In the genomic region with DNA sequence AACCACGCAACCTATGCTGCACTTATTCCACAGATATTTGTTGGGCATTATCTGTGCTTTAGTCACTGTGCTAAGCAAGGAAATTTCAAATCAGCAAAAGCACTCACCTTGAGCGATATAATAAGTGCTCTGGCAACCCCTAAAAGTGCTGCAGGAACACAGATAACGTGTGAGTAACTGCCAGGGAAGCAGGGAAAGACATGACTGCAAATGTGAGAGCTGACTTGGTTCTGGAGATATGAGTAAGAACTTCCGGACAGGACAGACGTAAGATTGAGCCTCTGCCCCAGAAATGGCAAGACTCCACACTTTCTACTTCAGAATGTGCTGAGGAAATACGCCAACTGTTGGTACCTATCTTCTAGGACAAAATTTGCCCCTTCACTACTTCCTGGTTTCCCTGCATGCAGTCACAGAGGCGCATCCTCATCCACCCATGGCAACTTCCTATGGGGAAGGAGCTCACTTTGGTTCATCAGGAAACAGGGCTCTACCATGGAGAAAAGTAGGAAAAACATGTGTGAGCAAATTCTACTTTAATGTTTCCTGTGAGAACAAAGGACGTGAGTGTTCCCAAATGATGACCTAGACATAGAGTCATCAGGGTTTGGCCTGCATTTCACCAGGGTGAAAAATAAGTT, we compare ENCODE assay signal across 26 cellular contexts. TPM values are rescaled to one million over a fixed set of nuclear protein-coding genes. Genes with fewer than 3 reads are reported as not detected.
A peak's percentile ranks its signal among the peaks of the same experiment; 100 is the strongest.
DNase-seq lines count a peak whose midpoint lies in the region; ATAC-seq, FAIRE-seq and TF ChIP-seq lines count a peak whose summit lies in the region.
"Had no signal": no experiment of that assay in that cellular context is flagged by ENCODE, and none has a peak within 500 bp of the region (broad histone marks: within the 10 kb centered on the region; RNA-seq: fewer than 3 reads in every experiment).

No MANE protein-coding gene starts in this region.

- in situ Hi-C loops in HepG2 (cut with HindIII; ENCODE audit: extremely low pct_ligation_motif_present, low pct_unique_long_range_greater_than_20kb): loop anchor here (10.0 kb wide), 3 partner anchors 65 to 315 kb away; partner anchors contain the start of gene ALDH1A2

- H3K27me3 Mint-ChIP-seq in CD8-positive, alpha-beta memory T cell: peaks cover 11 to 55% of the 10 kb centered on the region in 2 donors

- TF ChIP-seq RAD21 in HepG2 (CRISPR knock-in tag; IDR thresholded peaks at IDR 0.05): no peak

- no peaks in the 10 kb centered on the region for H3K9me2 ChIP-seq in PC-3 (replicated peaks; ENCODE audit: low read length)

- H3K4me2 ChIP-seq in PC-3 (ENCODE audit: low read length): peak overlapping the region; percentile 71
- H3K4me2 ChIP-seq in keratinocyte (ENCODE audit: control insufficient read depth, extremely low read depth, insufficient read depth, low read depth, low read length): peak overlapping the region; percentile 67
- H3K4me2 ChIP-seq in HepG2 (ENCODE audit: low read depth, low read length): no peak overlapping the region
- H3K4me2 ChIP-seq: KMS-11 had no signal

- H2AFZ ChIP-seq in PC-3 (ENCODE audit: low read length): peak overlapping the region; percentile 77
- H2AFZ ChIP-seq in keratinocyte (ENCODE audit: control insufficient read depth, low read length): peak overlapping the region; percentile 89
- no peak overlapping the region for H2AFZ ChIP-seq in HepG2 (ENCODE audit: low read length)

- H3K9ac ChIP-seq in PC-3 (ENCODE audit: low read length) (peak overlapping the region; percentile 61), keratinocyte (ENCODE audit: control insufficient read depth, extremely low read depth, insufficient read depth, low read length) (peak overlapping the region; percentile 51), HepG2 (ENCODE audit: insufficient read depth, low read depth, low read length) (no peak overlapping the region)
- H3K9ac ChIP-seq: KMS-11 had no signal

- H4K20me1 ChIP-seq in PC-3 (ENCODE audit: low read length): no peaks in the 10 kb centered on the region
- no peaks in the 10 kb centered on the region for H4K20me1 ChIP-seq in keratinocyte (ENCODE audit: control insufficient read depth, extremely low read depth, insufficient read depth, low read length)
- H4K20me1 ChIP-seq in HepG2 (ENCODE audit: insufficient read depth, low read length): no peaks in the 10 kb centered on the region

- TF ChIP-seq CTCF in PC-3 (conservative IDR thresholded peaks at IDR 0.05; ENCODE audit: low read depth, low read length) (no peak), keratinocyte (optimal IDR thresholded peaks at IDR 0.05 in 1 of 3, IDR thresholded peaks at IDR 0.05 in 1 of 3, conservative IDR thresholded peaks at IDR 0.05 in 1 of 3; ENCODE audit: extremely low read depth in 1 of 3, insufficient read depth in 2 of 3, low read length in 3 of 3) (no peak), HepG2 (CRISPR knock-in tag; IDR thresholded peaks at IDR 0.05) (no peak)

- H3K27me3 ChIP-seq in PC-3 (ENCODE audit: low read length) (no peaks in the 10 kb centered on the region), keratinocyte (ENCODE audit: control insufficient read depth, extremely low read depth, insufficient read depth, low read length) (no peaks in the 10 kb centered on the region), HepG2 (ENCODE audit: control insufficient read depth in 1 of 2, insufficient read depth in 2 of 2, low read length in 2 of 2) (no peaks in the 10 kb centered on the region; a peak in 1 of 5 replicates)
- H3K27me3 ChIP-seq in CD8-positive, alpha-beta memory T cell (ENCODE audit: insufficient read depth, low read length, poor library complexity, severe bottlenecking): peaks cover 7% of the 10 kb centered on the region
- H3K27me3 ChIP-seq: pancreas, upper lobe of right lung had no signal

- CTCF ChIA-PET in PC-3 (lab: Charles Lee): interaction anchor here (0.5 kb wide), 1 partner anchor 429 kb away, joined by 9 read pairs; no protein-coding TSS in a partner anchor
- CTCF ChIA-PET in HepG2 (lab: Yijun Ruan, JAX; ENCODE audit: low intra/inter-chr PET ratio, low total read pairs): no interaction called here
- CTCF ChIA-PET in CD8-positive, alpha-beta memory T cell (lab: Charles Lee): no interaction called here

- no peaks in the 10 kb centered on the region for H3K9me3 Mint-ChIP-seq in CD8-positive, alpha-beta memory T cell
- H3K9me3 Mint-ChIP-seq: CD8-positive, alpha-beta T cell had no signal

- DNase-seq in EH (ENCODE audit: low read depth) (peak; percentile 26), PC-3 (peak; percentile 56), dermis microvascular lymphatic vessel endothelial cell (ENCODE audit: low read depth in 2 of 2) (peak; percentile 86 to 88), keratinocyte (ENCODE audit: low read depth, low spot score) (peak; percentile 88), HepG2 (ENCODE audit: low spot score) (no peak)
- DNase-seq in CD8-positive, alpha-beta memory T cell: no peak
- DNase-seq: activated CD4-positive, alpha-beta T cell treated with anti-CD3 and anti-CD28 coated beads, Interleukin-2, amount 50 U/mL, for 48 hours; activated naive CD4-positive, alpha-beta T cell treated with anti-CD3 and anti-CD28 coated beads, Interleukin-2, amount 50 U/mL, for 16 hours; CD8-positive, alpha-beta T cell; cortex of kidney; erythroblast; heart right ventricle; naive B cell; NCI-H1417 treated with DMSO at 0.1 percent for 48 hours; pancreas; sigmoid colon; SW 1271; upper lobe of right lung had no signal

- no peaks in the 10 kb centered on the region for H3K4me1 Mint-ChIP-seq in CD8-positive, alpha-beta memory T cell
- H3K4me1 Mint-ChIP-seq: memory B cell, naive B cell had no signal

- intact Hi-C loops in PC-3 (cut with micrococcal nuclease): loop anchor here (10.0 kb wide), 2 partner anchors 215 to 315 kb away; no protein-coding TSS in a partner anchor
- intact Hi-C loops in HepG2 (cut with micrococcal nuclease; ENCODE audit: unreplicated experiment): no loop called here

- no peaks in the 10 kb centered on the region for H3K36me3 ChIP-seq in PC-3 (ENCODE audit: low read depth, low read length)
- no peaks in the 10 kb centered on the region for H3K36me3 ChIP-seq in keratinocyte (ENCODE audit: control insufficient read depth in 2 of 2, extremely low read depth in 1 of 2, insufficient read depth in 2 of 2, low read length in 2 of 2)
- H3K36me3 ChIP-seq in HepG2 (replicated peaks in 1 of 2; ENCODE audit: control insufficient read depth in 1 of 2, insufficient read depth in 2 of 2, low read length in 2 of 2): no peaks in the 10 kb centered on the region
- no peaks in the 10 kb centered on the region for H3K36me3 ChIP-seq in CD8-positive, alpha-beta memory T cell (ENCODE audit: insufficient read depth, low read length)
- H3K36me3 ChIP-seq: HAP-1, pancreas, sigmoid colon, upper lobe of right lung had no signal

- no peak overlapping the region for H3K27ac Mint-ChIP-seq in CD8-positive, alpha-beta memory T cell
- H3K27ac Mint-ChIP-seq: CD8-positive, alpha-beta T cell; memory B cell had no signal

- TF ChIP-seq EP300 in HepG2 (IDR thresholded peaks at IDR 0.05; ENCODE audit: low read depth in 2 of 2, low read length in 2 of 2) (no peak), HepG2 (CRISPR knock-in tag; IDR thresholded peaks at IDR 0.05; ENCODE audit: borderline replicate concordance) (no peak)

- dilution Hi-C loops in keratinocyte (cut with MboI; ENCODE audit: extremely low pct_ligation_motif_present, low sequenced_read_pairs): no loop called here

- no peak overlapping the region for H3K4me3 ChIP-seq in PC-3 (ENCODE audit: low read length)
- H3K4me3 ChIP-seq in keratinocyte (ENCODE audit: control insufficient read depth in 2 of 3, extremely low read depth in 1 of 3, insufficient read depth in 2 of 3, low read depth in 1 of 3, low read length in 3 of 3): no peak overlapping the region
- no peak overlapping the region for H3K4me3 ChIP-seq in HepG2 (replicated peaks in 1 of 3; ENCODE audit: insufficient read depth in 1 of 3, low read depth in 2 of 3, low read length in 3 of 3)
- no peak overlapping the region for H3K4me3 ChIP-seq in CD8-positive, alpha-beta memory T cell (ENCODE audit: low read length)
- H3K4me3 ChIP-seq: HAP-1, heart right ventricle, pancreas, sigmoid colon, upper lobe of right lung had no signal

- no peaks in the 10 kb centered on the region for H3F3A ChIP-seq in PC-3 (ENCODE audit: low read length, unreplicated experiment)

- peak; percentile 81 for FAIRE-seq in keratinocyte (lab: Jason Lieb, UNC)
- FAIRE-seq in HepG2 (lab: Jason Lieb, UNC): no peak
- FAIRE-seq: GM19239, pancreas had no signal

- H3K9me1 ChIP-seq in keratinocyte (ENCODE audit: control insufficient read depth, extremely low read depth, insufficient read depth, low read length): no peaks in the 10 kb centered on the region

- POLR2A ChIA-PET in PC-3 (lab: Charles Lee; ENCODE audit: unreplicated experiment): interaction anchor here (0.6 kb wide), 1 partner anchor 91 kb away, joined by 4 read pairs; no protein-coding TSS in a partner anchor
- POLR2A ChIA-PET in HepG2 (lab: Yijun Ruan, JAX): no interaction called here
- POLR2A ChIA-PET in CD8-positive, alpha-beta memory T cell (lab: Charles Lee): no interaction called here

- H3K4me3 Mint-ChIP-seq in CD8-positive, alpha-beta memory T cell: no peak overlapping the region
- H3K4me3 Mint-ChIP-seq: CD8-positive, alpha-beta T cell; memory B cell; naive B cell had no signal

- H3K27ac ChIP-seq in PC-3 (ENCODE audit: low read length) (peak overlapping the region; percentile 92), keratinocyte (ENCODE audit: control insufficient read depth, insufficient read depth, low read length) (peak overlapping the region; percentile 87), HepG2 (ENCODE audit: extremely low read length, insufficient read depth, low read length) (no peak overlapping the region)
- no peak overlapping the region for H3K27ac ChIP-seq in CD8-positive, alpha-beta memory T cell (ENCODE audit: low read depth, low read length)
- H3K27ac ChIP-seq: heart right ventricle, HL-60, KMS-11, pancreas, sigmoid colon, upper lobe of right lung, VCaP had no signal

- H3K4me1 ChIP-seq in PC-3 (ENCODE audit: insufficient read depth, low read length) (peaks cover 18% of the 10 kb centered on the region), keratinocyte (ENCODE audit: control insufficient read depth, extremely low read depth, insufficient read depth, low read length) (peaks cover 20% of the 10 kb centered on the region), HepG2 (ENCODE audit: insufficient read depth, low read length) (no peaks in the 10 kb centered on the region)
- no peaks in the 10 kb centered on the region for H3K4me1 ChIP-seq in CD8-positive, alpha-beta memory T cell (ENCODE audit: insufficient read depth, low read length)
- H3K4me1 ChIP-seq: HAP-1, heart right ventricle, pancreas, sigmoid colon, upper lobe of right lung had no signal

- BruUV-seq in PC-3 (replicated peaks; lab: Mats Ljungman, UMichigan) (no TSS peak), HepG2 (replicated peaks; lab: Mats Ljungman, UMichigan) (no TSS peak)

- H3K9me3 ChIP-seq in PC-3 (ENCODE audit: low read length) (no peaks in the 10 kb centered on the region), keratinocyte (ENCODE audit: control insufficient read depth, low read depth, low read length) (no peaks in the 10 kb centered on the region), HepG2 (ENCODE audit: low read length) (no peaks in the 10 kb centered on the region)
- no peaks in the 10 kb centered on the region for H3K9me3 ChIP-seq in CD8-positive, alpha-beta memory T cell (ENCODE audit: low read length)
- H3K9me3 ChIP-seq: HAP-1, heart right ventricle, pancreas, sigmoid colon, upper lobe of right lung had no signal

- H3K36me3 Mint-ChIP-seq in CD8-positive, alpha-beta memory T cell: no peaks in the 10 kb centered on the region
- H3K36me3 Mint-ChIP-seq: CD8-positive, alpha-beta T cell; memory B cell; naive B cell had no signal

- ATAC-seq in PC-3: peak; percentile 57
- no peak for ATAC-seq in HepG2
- no peak for ATAC-seq in HG03520 (IDR thresholded peaks at IDR 0.05; ENCODE audit: unreplicated experiment)
- ATAC-seq in HG03565 (IDR thresholded peaks at IDR 0.05; ENCODE audit: unreplicated experiment): no peak
- ATAC-seq: CD8-positive, alpha-beta T cell; pancreas; upper lobe of right lung had no signal

- TF ChIP-seq POLR2A in HepG2 (IDR thresholded peaks at IDR 0.05; ENCODE audit: insufficient read depth in 1 of 2, low read depth in 2 of 2, low read length in 2 of 2): no peak

- 40% methylated on average over 8 of the region's 8 CpGs for WGBS in HepG2 (ENCODE audit: low lambda C conversion rate)

- H3K79me2 ChIP-seq in PC-3 (ENCODE audit: low read length): no peaks in the 10 kb centered on the region
- no peaks in the 10 kb centered on the region for H3K79me2 ChIP-seq in keratinocyte (ENCODE audit: control insufficient read depth, insufficient read depth, low read length)
- H3K79me2 ChIP-seq in HepG2 (ENCODE audit: insufficient read depth, low read length): no peaks in the 10 kb centered on the region

RNA-seq across cellular contexts. Expression of gene AQP9, which starts 41.7 kb away (rescaled TPM):
- total RNA-seq in PC-3 (2014; rRNA removed) (0.12 TPM in 1 of 2 replicates, not detected in the other), dermis microvascular lymphatic vessel endothelial cell (not detected in 2 replicates), HepG2 (2016; rRNA removed; fragmentation: Illumina TruSeq; extraction: Trizol) (not detected in 2 replicates)
- polyA plus RNA-seq in keratinocyte (1.5 to 3.6 TPM (median 2.6 TPM) in 3 replicates), HepG2 (2011; rRNA removed) (0.03 TPM in 1 of 2 replicates, not detected in the other)
- polyA plus RNA-seq in keratinocyte (2011; ENCODE audit: low read depth): 15.3 TPM
- 0.58 and 1.3 TPM in 2 replicates for polyA plus RNA-seq in keratinocyte (2011; cell fraction: cytosol; rRNA removed)
- polyA plus RNA-seq in keratinocyte (2011; cell fraction: nucleus; rRNA removed): 2.6 and 3.8 TPM in 2 replicates
- polyA plus RNA-seq in keratinocyte (2012; ENCODE audit: low replicate concordance): 0.91 and 18.3 TPM in 2 replicates
- 0.59 to 8.0 TPM (median 4.1 TPM) in 3 replicates for polyA minus RNA-seq in keratinocyte
- polyA minus RNA-seq in keratinocyte (2011; cell fraction: cytosol; rRNA and poly(A)+ RNA removed): not detected
- polyA minus RNA-seq in keratinocyte (2011; cell fraction: nucleus; rRNA and poly(A)+ RNA removed): 3.5 and 3.7 TPM in 2 replicates
- not detected in 2 replicates for total RNA-seq in HepG2 (2016; cell fraction: cytosol; rRNA removed; fragmentation: Illumina TruSeq; extraction: Trizol; ENCODE audit: low read depth)
- total RNA-seq in HepG2 (2016; cell fraction: insoluble cytoplasmic fraction; rRNA removed; fragmentation: Illumina TruSeq; extraction: Trizol): not detected in 2 replicates
- 0.09 TPM in 1 of 2 replicates, not detected in the other for total RNA-seq in HepG2 (2016; cell fraction: membrane; rRNA removed; fragmentation: Illumina TruSeq; extraction: Trizol)
- not detected in 2 replicates for total RNA-seq in HepG2 (2016; cell fraction: nucleus; rRNA removed; fragmentation: Illumina TruSeq; extraction: Trizol)
- polyA plus RNA-seq in HepG2 (2011; cell fraction: cytosol; rRNA removed): 0.05 TPM in 1 of 2 replicates, not detected in the other
- not detected in 2 replicates for polyA plus RNA-seq in HepG2 (2011; cell fraction: nucleus; rRNA removed)
- polyA plus RNA-seq in HepG2 (2012): 0.11 TPM in 1 of 2 replicates, not detected in the other
- polyA plus RNA-seq in HepG2 (2016; cell fraction: cytosol; fragmentation: Illumina TruSeq; extraction: Trizol; ENCODE audit: low read depth): not detected in 2 replicates
- 0.12 TPM in 1 of 2 replicates, not detected in the other for polyA plus RNA-seq in HepG2 (2016; cell fraction: insoluble cytoplasmic fraction; fragmentation: Illumina TruSeq; extraction: Trizol; ENCODE audit: low read depth)
- polyA plus RNA-seq in HepG2 (2016; cell fraction: membrane; fragmentation: Illumina TruSeq; extraction: Trizol; ENCODE audit: low read depth): not detected in 2 replicates
- not detected in 2 replicates for polyA plus RNA-seq in HepG2 (2016; cell fraction: nucleus; fragmentation: Illumina TruSeq; extraction: Trizol; ENCODE audit: insufficient read depth, low read depth)
- not detected in 2 replicates for polyA minus RNA-seq in HepG2 (2011; rRNA and poly(A)+ RNA removed; ENCODE audit: low replicate concordance)
- not detected in 2 replicates for polyA minus RNA-seq in HepG2 (2011; cell fraction: cytosol; rRNA and poly(A)+ RNA removed)
- polyA minus RNA-seq in HepG2 (2011; cell fraction: nucleus; rRNA and poly(A)+ RNA removed): not detected in 2 replicates
- under 1 TPM; 0.18 to 0.22 TPM for total RNA-seq in CD8-positive, alpha-beta memory T cell
- polyA plus RNA-seq in CD8-positive, alpha-beta memory T cell: not detected
- total RNA-seq: CD8-positive, alpha-beta T cell had no signal

Comparison
In these comparisons a context has a peak if more than half of its experiments do, and no peak if none do; other contexts are left out.
1. DNase-seq: peak in EH (single experiment), PC-3 (single experiment), dermis microvascular lymphatic vessel endothelial cell (2 of 2) and keratinocyte (single experiment); none in HepG2 (single experiment) and CD8-positive, alpha-beta memory T cell (0 of 5).
2. H3K27ac ChIP-seq: peak in PC-3 (single experiment) and keratinocyte (single experiment); none in HepG2 (single experiment) and CD8-positive, alpha-beta memory T cell (single experiment).